Comparison of ENCODE assay signal across 8 cellular contexts in genomic region chr4:124275-125081, GRCh38. TPM values are rescaled to one million over a fixed set of nuclear protein-coding genes. Genes with fewer than 3 reads are reported as not detected.
DNase-seq lines count a peak whose midpoint lies in the region; ATAC-seq and TF ChIP-seq lines count a peak whose summit lies in the region.

TSS of gene ZNF718 (plus strand) at chr4:124501. CDS start at chr4:124671, 170 bp downstream.

- ATAC-seq in HG02759 (IDR thresholded peaks at IDR 0.05; ENCODE audit: unreplicated experiment): peak; percentile 97

- H3K79me2 ChIP-seq in hepatocyte: peaks cover 19% of the 10 kb centered on the region

- H2AFZ ChIP-seq in hepatocyte: peak within 1 kb of the TSS; percentile 99

- 1% methylated on average over 41 of the region's 44 CpGs for WGBS in hepatocyte (ENCODE audit: low lambda C conversion rate, missing lambda C conversion rate)

- no peak for TF ChIP-seq CTCF in GM12875 (IDR thresholded peaks at IDR 0.05; ENCODE audit: borderline replicate concordance, insufficient read depth, low read depth, low read length)
- no peak for TF ChIP-seq CTCF in hepatocyte (IDR thresholded peaks at IDR 0.05; ENCODE audit: poor library complexity)

- peak within 1 kb of the TSS; percentile 98 for H3K27ac ChIP-seq in hepatocyte

- DNase-seq in NCI-H1436 treated with DMSO at 0.1 percent for 48 hours (lab: John Stamatoyannopoulos, UW) (peak; percentile 83), T-helper 22 cell (ENCODE audit: low read depth) (peak; percentile 81), astrocyte of the hippocampus (ENCODE audit: low read depth, low spot score) (peak; percentile 98), hepatocyte (ENCODE audit: low spot score) (peak; percentile 97), retina (peak; percentile 97), NCI-H1105 (lab: John Stamatoyannopoulos, UW) (no peak)

- H3K27me3 ChIP-seq in hepatocyte: no peaks in the 10 kb centered on the region

- H3K4me2 ChIP-seq in hepatocyte: peak within 1 kb of the TSS; percentile 90

- peaks cover 5% of the 10 kb centered on the region for H3K4me1 ChIP-seq in hepatocyte (ENCODE audit: insufficient read depth)

- H3K4me3 ChIP-seq in GM12875 (ENCODE audit: low read depth, low read length): peak within 1 kb of the TSS; percentile 97
- peak within 1 kb of the TSS; percentile 95 for H3K4me3 ChIP-seq in hepatocyte

- H4K20me1 ChIP-seq in hepatocyte (ENCODE audit: insufficient read depth, poor library complexity, severe bottlenecking): no peaks in the 10 kb centered on the region

- H3K9me3 ChIP-seq in hepatocyte (ENCODE audit: low read depth): no peaks in the 10 kb centered on the region

- no peaks in the 10 kb centered on the region for H3K9me2 ChIP-seq in hepatocyte (replicated peaks; ENCODE audit: insufficient read depth)

- H3K36me3 ChIP-seq in hepatocyte (replicated peaks; ENCODE audit: insufficient read depth, low read depth): no peaks in the 10 kb centered on the region

RNA-seq across cellular contexts. Expression of gene ZNF718, which starts in this region (rescaled TPM):
- 4.2 and 4.7 TPM in 2 replicates for total RNA-seq in hepatocyte
- 2.3 and 2.5 TPM in 2 replicates for polyA plus RNA-seq in hepatocyte
